In the genomic region with DNA sequence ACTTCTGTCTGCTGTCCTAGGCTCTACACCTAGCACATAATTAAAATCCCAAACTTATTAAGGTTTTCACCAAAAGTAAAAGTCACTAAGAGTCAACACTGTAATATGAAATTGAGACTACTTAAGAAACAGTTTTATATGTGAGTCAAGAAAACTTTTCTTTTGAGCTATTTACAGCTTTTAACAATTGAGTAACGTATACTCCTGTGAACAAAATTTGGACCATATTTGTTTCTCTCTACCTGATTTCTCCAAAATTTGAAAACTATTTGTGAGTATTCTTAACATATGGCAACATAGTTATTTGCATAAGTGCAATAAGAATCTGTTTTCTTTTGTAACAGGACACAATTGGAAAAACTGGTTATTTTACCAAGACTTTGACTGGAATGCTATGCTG, we compare ENCODE assay signal across 3 cellular contexts. TPM values are rescaled to one million over a fixed set of nuclear protein-coding genes. Genes with fewer than 3 reads are reported as not detected.
"Had no signal": no experiment of that assay in that cellular context is flagged by ENCODE, and none has a peak within 500 bp of the region (broad histone marks: within the 10 kb centered on the region; RNA-seq: fewer than 3 reads in every experiment).

No MANE protein-coding gene starts in this region.

RNA-seq across cellular contexts. Expression of a gene that starts 26.6 kb away (rescaled TPM):
- polyA plus RNA-seq: GM23248, GM23338, H1 had no signal

RNA-seq across cellular contexts. Expression of a gene that starts 60.0 kb away (rescaled TPM):
- polyA plus RNA-seq: GM23248, H1 had no signal
